ENCODE assay signal across 1 cellular context in the genomic region with DNA sequence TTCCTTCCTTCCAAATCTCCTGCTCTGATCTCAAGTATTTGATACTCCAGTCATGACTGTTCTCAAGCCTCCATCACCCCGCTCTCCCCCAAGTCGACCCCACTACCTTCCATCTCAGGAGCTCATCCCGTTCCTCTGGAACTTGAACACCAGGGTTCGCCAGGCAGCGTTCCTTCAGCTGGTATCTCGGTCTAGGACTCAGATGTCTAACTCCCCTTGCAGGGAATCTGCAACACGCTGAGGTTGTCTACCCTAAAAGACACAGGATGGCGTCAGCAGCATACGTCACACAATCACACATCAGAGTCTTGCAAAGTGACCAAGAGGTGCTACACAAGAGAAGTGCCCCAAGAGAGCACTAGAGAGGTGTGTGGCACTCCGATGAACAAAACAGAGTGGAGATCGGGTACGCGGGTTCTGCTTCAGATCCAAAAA.
TF ChIP-seq lines count a peak whose summit lies in the region.

No MANE protein-coding gene starts in this region.

TF ChIP-seq in HepG2, 621 proteins besides CTCF, POLR2A, EP300 and RAD21 (continued from another document and continues in another):
- no peak for TF ChIP-seq ZNF841 (CRISPR knock-in tag; IDR thresholded peaks at IDR 0.05; ENCODE audit: borderline replicate concordance)
- TF ChIP-seq CREB1 (IDR thresholded peaks at IDR 0.05), result no peak; the same call in 1 of the 2 replicates
- TF ChIP-seq CREB1 (CRISPR knock-in tag; IDR thresholded peaks at IDR 0.05), result peak; percentile 77; the same call in 1 of the 2 replicates
- TF ChIP-seq, protein P1, sequence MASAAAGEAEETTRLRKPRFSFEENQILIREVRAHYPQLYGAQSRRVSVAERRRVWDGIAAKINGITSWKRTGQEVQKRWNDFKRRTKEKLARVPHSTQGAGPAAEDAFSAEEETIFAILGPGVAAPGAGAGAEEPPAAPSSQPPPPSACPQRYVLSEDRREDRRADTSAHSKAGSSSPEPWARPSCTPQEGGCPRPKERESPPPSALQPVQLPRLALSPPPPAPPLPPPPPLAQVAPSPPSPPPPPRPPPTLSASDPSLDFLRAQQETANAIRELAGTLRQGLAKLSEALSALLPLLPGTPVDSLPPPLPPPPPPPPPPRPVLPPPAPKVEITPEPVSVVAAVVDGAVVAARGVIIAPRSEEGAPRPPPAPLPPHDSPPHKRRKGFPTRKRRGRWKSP (CRISPR knock-in tag; IDR thresholded peaks at IDR 0.05), result 0 out of 2 replicates have a peak, but pooled peaks have one; percentile 27
- TF ChIP-seq CENPX (CRISPR knock-in tag; IDR thresholded peaks at IDR 0.05), result no peak
- TF ChIP-seq, protein P2, sequence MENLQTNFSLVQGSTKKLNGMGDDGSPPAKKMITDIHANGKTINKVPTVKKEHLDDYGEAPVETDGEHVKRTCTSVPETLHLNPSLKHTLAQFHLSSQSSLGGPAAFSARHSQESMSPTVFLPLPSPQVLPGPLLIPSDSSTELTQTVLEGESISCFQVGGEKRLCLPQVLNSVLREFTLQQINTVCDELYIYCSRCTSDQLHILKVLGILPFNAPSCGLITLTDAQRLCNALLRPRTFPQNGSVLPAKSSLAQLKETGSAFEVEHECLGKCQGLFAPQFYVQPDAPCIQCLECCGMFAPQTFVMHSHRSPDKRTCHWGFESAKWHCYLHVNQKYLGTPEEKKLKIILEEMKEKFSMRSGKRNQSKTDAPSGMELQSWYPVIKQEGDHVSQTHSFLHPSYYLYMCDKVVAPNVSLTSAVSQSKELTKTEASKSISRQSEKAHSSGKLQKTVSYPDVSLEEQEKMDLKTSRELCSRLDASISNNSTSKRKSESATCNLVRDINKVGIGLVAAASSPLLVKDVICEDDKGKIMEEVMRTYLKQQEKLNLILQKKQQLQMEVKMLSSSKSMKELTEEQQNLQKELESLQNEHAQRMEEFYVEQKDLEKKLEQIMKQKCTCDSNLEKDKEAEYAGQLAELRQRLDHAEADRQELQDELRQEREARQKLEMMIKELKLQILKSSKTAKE (CRISPR knock-in tag; IDR thresholded peaks at IDR 0.05; ENCODE audit: borderline replicate concordance), result no peak
- TF ChIP-seq HHEX (CRISPR knock-in tag; IDR thresholded peaks at IDR 0.05), result peak; percentile 42; the same call in 1 of the 2 replicates
- TF ChIP-seq HNRNPK (IDR thresholded peaks at IDR 0.05; ENCODE audit: low read depth, low read length, poor library complexity, severe bottlenecking), result no peak
- no peak for TF ChIP-seq ZNF644 (CRISPR knock-in tag; IDR thresholded peaks at IDR 0.05; ENCODE audit: low read depth)
- TF ChIP-seq, protein P3, sequence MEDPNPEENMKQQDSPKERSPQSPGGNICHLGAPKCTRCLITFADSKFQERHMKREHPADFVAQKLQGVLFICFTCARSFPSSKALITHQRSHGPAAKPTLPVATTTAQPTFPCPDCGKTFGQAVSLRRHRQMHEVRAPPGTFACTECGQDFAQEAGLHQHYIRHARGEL (CRISPR knock-in tag; IDR thresholded peaks at IDR 0.05), result no peak
- TF ChIP-seq SP5 (CRISPR knock-in tag; IDR thresholded peaks at IDR 0.05; ENCODE audit: borderline replicate concordance, low read depth), result no peak
- no peak for TF ChIP-seq PHF21A (CRISPR knock-in tag; IDR thresholded peaks at IDR 0.05)
- no peak for TF ChIP-seq CENPT (CRISPR knock-in tag; IDR thresholded peaks at IDR 0.05; ENCODE audit: low read depth)
- no peak for TF ChIP-seq ZNF660 (CRISPR knock-in tag; IDR thresholded peaks at IDR 0.05; ENCODE audit: borderline replicate concordance, low read depth)
- TF ChIP-seq, protein P4, sequence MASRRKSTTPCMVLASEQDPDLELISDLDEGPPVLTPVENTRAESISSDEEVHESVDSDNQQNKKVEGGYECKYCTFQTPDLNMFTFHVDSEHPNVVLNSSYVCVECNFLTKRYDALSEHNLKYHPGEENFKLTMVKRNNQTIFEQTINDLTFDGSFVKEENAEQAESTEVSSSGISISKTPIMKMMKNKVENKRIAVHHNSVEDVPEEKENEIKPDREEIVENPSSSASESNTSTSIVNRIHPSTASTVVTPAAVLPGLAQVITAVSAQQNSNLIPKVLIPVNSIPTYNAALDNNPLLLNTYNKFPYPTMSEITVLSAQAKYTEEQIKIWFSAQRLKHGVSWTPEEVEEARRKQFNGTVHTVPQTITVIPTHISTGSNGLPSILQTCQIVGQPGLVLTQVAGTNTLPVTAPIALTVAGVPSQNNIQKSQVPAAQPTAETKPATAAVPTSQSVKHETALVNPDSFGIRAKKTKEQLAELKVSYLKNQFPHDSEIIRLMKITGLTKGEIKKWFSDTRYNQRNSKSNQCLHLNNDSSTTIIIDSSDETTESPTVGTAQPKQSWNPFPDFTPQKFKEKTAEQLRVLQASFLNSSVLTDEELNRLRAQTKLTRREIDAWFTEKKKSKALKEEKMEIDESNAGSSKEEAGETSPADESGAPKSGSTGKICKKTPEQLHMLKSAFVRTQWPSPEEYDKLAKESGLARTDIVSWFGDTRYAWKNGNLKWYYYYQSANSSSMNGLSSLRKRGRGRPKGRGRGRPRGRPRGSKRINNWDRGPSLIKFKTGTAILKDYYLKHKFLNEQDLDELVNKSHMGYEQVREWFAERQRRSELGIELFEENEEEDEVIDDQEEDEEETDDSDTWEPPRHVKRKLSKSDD (CRISPR knock-in tag; IDR thresholded peaks at IDR 0.05; ENCODE audit: low read depth), result peak; percentile 59; the same call in 1 of the 2 replicates
- no peak for TF ChIP-seq KLF9 (CRISPR knock-in tag; IDR thresholded peaks at IDR 0.05; ENCODE audit: low read depth)
- no peak for TF ChIP-seq SPEN (CRISPR knock-in tag; IDR thresholded peaks at IDR 0.05; ENCODE audit: low read depth)
- TF ChIP-seq, protein P5, sequence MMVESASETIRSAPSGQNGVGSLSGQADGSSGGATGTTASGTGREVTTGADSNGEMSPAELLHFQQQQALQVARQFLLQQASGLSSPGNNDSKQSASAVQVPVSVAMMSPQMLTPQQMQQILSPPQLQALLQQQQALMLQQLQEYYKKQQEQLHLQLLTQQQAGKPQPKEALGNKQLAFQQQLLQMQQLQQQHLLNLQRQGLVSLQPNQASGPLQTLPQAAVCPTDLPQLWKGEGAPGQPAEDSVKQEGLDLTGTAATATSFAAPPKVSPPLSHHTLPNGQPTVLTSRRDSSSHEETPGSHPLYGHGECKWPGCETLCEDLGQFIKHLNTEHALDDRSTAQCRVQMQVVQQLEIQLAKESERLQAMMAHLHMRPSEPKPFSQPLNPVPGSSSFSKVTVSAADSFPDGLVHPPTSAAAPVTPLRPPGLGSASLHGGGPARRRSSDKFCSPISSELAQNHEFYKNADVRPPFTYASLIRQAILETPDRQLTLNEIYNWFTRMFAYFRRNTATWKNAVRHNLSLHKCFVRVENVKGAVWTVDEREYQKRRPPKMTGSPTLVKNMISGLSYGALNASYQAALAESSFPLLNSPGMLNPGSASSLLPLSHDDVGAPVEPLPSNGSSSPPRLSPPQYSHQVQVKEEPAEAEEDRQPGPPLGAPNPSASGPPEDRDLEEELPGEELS (CRISPR knock-in tag; IDR thresholded peaks at IDR 0.05), result no peak
- TF ChIP-seq MTF1 (CRISPR knock-in tag; IDR thresholded peaks at IDR 0.05), result no peak
- TF ChIP-seq MXI1 (IDR thresholded peaks at IDR 0.05; ENCODE audit: borderline replicate concordance, low read depth, low read length), result no peak
- no peak for TF ChIP-seq ZNF234 (CRISPR knock-in tag; conservative IDR thresholded peaks at IDR 0.05)
- TF ChIP-seq IKZF1 (IDR thresholded peaks at IDR 0.05), result no peak
- TF ChIP-seq ZNF367 (CRISPR knock-in tag; IDR thresholded peaks at IDR 0.05; ENCODE audit: borderline replicate concordance), result no peak
- TF ChIP-seq ZFP36 (IDR thresholded peaks at IDR 0.05; ENCODE audit: borderline replicate concordance, low read depth, low read length, partially characterized antibody), result no peak
- TF ChIP-seq NCOA1 (CRISPR knock-in tag; IDR thresholded peaks at IDR 0.05), result 0 out of 2 replicates have a peak, but pooled peaks have one; percentile 59
- TF ChIP-seq FOXA1 (IDR thresholded peaks at IDR 0.05), result no peak
- TF ChIP-seq FOXA1 (CRISPR knock-in tag; IDR thresholded peaks at IDR 0.05), result no peak
- no peak for TF ChIP-seq RAD51 (IDR thresholded peaks at IDR 0.05; ENCODE audit: borderline replicate concordance)
- TF ChIP-seq EEA1 (CRISPR knock-in tag; IDR thresholded peaks at IDR 0.05; ENCODE audit: borderline replicate concordance), result no peak
- no peak for TF ChIP-seq ZNF382 (CRISPR knock-in tag; IDR thresholded peaks at IDR 0.05; ENCODE audit: borderline replicate concordance)
- TF ChIP-seq, protein P6, sequence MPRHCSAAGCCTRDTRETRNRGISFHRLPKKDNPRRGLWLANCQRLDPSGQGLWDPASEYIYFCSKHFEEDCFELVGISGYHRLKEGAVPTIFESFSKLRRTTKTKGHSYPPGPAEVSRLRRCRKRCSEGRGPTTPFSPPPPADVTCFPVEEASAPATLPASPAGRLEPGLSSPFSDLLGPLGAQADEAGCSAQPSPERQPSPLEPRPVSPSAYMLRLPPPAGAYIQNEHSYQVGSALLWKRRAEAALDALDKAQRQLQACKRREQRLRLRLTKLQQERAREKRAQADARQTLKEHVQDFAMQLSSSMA (CRISPR knock-in tag; IDR thresholded peaks at IDR 0.05), result no peak
- TF ChIP-seq ZNF567 (CRISPR knock-in tag; IDR thresholded peaks at IDR 0.05; ENCODE audit: borderline replicate concordance), result no peak
- TF ChIP-seq ZNF670 (CRISPR knock-in tag; IDR thresholded peaks at IDR 0.05; ENCODE audit: borderline replicate concordance), result no peak
- no peak for TF ChIP-seq PLRG1 (conservative IDR thresholded peaks at IDR 0.05)
- no peak for TF ChIP-seq TAF15 (IDR thresholded peaks at IDR 0.05; ENCODE audit: low read depth, low read length, poor library complexity, severe bottlenecking)
- no peak for TF ChIP-seq ZC3H4 (CRISPR knock-in tag; IDR thresholded peaks at IDR 0.05; ENCODE audit: borderline replicate concordance)
- TF ChIP-seq RBFOX2 (IDR thresholded peaks at IDR 0.05; ENCODE audit: low read depth, low read length), result no peak
- no peak for TF ChIP-seq HDAC6 (IDR thresholded peaks at IDR 0.05; ENCODE audit: low read depth, low read length)
- TF ChIP-seq, protein P7, sequence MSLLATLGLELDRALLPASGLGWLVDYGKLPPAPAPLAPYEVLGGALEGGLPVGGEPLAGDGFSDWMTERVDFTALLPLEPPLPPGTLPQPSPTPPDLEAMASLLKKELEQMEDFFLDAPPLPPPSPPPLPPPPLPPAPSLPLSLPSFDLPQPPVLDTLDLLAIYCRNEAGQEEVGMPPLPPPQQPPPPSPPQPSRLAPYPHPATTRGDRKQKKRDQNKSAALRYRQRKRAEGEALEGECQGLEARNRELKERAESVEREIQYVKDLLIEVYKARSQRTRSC (CRISPR knock-in tag; IDR thresholded peaks at IDR 0.05; ENCODE audit: low read depth), result no peak
- no peak for TF ChIP-seq SNAPC2 (CRISPR knock-in tag; IDR thresholded peaks at IDR 0.05)
- no peak for TF ChIP-seq ZNF547 (CRISPR knock-in tag; IDR thresholded peaks at IDR 0.05)
- TF ChIP-seq, protein P8, sequence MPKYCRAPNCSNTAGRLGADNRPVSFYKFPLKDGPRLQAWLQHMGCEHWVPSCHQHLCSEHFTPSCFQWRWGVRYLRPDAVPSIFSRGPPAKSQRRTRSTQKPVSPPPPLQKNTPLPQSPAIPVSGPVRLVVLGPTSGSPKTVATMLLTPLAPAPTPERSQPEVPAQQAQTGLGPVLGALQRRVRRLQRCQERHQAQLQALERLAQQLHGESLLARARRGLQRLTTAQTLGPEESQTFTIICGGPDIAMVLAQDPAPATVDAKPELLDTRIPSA (CRISPR knock-in tag; IDR thresholded peaks at IDR 0.05; ENCODE audit: borderline replicate concordance), result no peak
- no peak for TF ChIP-seq NR2C2 (CRISPR knock-in tag; IDR thresholded peaks at IDR 0.05; ENCODE audit: borderline replicate concordance)
- TF ChIP-seq ZNF780A (CRISPR knock-in tag; IDR thresholded peaks at IDR 0.05), result 0 out of 2 replicates have a peak, but pooled peaks have one; percentile 31
- 0 out of 2 replicates have a peak, but pooled peaks have one; percentile 13 for TF ChIP-seq ZNF766 (CRISPR knock-in tag; IDR thresholded peaks at IDR 0.05; ENCODE audit: borderline replicate concordance)
- TF ChIP-seq PHF8 (CRISPR knock-in tag; IDR thresholded peaks at IDR 0.05), result no peak
- no peak for TF ChIP-seq HNRNPLL (IDR thresholded peaks at IDR 0.05; ENCODE audit: low read depth, low read length, poor library complexity, severe bottlenecking)
- TF ChIP-seq, protein P9, sequence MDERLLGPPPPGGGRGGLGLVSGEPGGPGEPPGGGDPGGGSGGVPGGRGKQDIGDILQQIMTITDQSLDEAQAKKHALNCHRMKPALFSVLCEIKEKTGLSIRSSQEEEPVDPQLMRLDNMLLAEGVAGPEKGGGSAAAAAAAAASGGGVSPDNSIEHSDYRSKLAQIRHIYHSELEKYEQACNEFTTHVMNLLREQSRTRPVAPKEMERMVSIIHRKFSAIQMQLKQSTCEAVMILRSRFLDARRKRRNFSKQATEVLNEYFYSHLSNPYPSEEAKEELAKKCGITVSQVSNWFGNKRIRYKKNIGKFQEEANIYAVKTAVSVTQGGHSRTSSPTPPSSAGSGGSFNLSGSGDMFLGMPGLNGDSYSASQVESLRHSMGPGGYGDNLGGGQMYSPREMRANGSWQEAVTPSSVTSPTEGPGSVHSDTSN (CRISPR knock-in tag; IDR thresholded peaks at IDR 0.05), result no peak
- no peak for TF ChIP-seq ESRRA (CRISPR knock-in tag; IDR thresholded peaks at IDR 0.05; ENCODE audit: low read depth)
- no peak for TF ChIP-seq ZNF317 (CRISPR knock-in tag; IDR thresholded peaks at IDR 0.05)
- no peak for TF ChIP-seq ZNF224 (CRISPR knock-in tag; IDR thresholded peaks at IDR 0.05)
- no peak for TF ChIP-seq ZNF572 (CRISPR knock-in tag; IDR thresholded peaks at IDR 0.05)
- TF ChIP-seq, protein P10, sequence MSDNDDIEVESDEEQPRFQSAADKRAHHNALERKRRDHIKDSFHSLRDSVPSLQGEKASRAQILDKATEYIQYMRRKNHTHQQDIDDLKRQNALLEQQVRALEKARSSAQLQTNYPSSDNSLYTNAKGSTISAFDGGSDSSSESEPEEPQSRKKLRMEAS (IDR thresholded peaks at IDR 0.05), result no peak
- no peak for TF ChIP-seq GTF3A (CRISPR knock-in tag; conservative IDR thresholded peaks at IDR 0.05)
- TF ChIP-seq, protein P11, sequence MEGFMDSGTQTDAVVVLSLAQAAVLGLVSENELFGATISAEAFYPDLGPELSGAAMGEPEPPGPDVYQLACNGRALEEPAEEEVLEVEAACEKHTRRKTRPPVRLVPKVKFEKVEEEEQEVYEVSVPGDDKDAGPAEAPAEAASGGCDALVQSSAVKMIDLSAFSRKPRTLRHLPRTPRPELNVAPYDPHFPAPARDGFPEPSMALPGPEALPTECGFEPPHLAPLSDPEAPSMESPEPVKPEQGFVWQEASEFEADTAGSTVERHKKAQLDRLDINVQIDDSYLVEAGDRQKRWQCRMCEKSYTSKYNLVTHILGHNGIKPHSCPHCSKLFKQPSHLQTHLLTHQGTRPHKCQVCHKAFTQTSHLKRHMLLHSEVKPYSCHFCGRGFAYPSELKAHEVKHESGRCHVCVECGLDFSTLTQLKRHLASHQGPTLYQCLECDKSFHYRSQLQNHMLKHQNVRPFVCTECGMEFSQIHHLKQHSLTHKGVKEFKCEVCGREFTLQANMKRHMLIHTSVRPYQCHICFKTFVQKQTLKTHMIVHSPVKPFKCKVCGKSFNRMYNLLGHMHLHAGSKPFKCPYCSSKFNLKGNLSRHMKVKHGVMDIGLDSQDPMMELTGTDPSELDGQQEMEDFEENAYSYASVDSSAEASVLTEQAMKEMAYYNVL (CRISPR knock-in tag; IDR thresholded peaks at IDR 0.05; ENCODE audit: borderline replicate concordance), result no peak
- TF ChIP-seq ELF3 (CRISPR knock-in tag; IDR thresholded peaks at IDR 0.05), result no peak
- peak; percentile 92 for TF ChIP-seq HOXA3 (CRISPR knock-in tag; IDR thresholded peaks at IDR 0.05)
- TF ChIP-seq ZFP1 (CRISPR knock-in tag; IDR thresholded peaks at IDR 0.05), result no peak
